9 cellular contexts compared by ENCODE assay signal in the genomic region with DNA sequence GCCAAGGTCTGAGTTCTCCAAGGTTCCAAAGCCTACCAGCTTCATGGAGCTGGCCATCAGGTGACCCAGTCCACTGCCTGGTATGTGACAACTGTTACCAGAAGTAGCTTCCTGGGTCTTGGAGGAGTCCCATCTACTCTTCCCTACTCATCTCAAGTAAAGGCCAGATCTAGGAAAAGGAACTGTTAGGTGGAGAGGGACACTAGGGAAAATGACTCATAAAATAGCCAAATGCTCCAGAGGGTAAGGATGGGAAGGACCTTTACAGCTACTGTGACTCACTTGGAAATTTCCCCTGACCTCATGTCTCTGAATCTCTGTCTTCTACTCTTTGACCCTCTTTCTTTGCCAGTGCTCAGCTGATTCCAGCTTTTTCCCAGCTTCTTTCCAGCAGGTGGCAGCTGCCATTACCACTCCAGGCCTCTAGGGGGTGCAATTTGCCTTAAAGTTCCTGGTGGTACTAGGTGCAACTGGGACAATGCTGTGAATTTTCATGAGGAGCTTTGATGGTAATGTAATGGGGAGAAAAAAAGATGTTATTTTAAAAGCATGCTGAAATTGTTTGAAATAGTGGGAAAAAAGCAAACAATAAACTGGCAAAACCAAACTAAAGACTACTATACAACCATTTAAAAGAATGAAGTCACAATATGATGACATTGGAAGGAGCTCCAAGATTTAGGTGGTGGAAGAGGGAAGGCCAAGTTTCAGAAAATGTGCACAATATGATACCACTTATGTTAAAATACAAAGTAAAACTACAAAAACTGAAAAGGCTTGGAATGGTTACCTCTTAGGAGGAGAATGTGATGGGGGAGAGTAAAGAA. TPM values are rescaled to one million over a fixed set of nuclear protein-coding genes. Genes with fewer than 3 reads are reported as not detected.
A peak's percentile ranks its signal among the peaks of the same experiment; 100 is the strongest.
DNase-seq lines count a peak whose midpoint lies in the region; ATAC-seq and TF ChIP-seq lines count a peak whose summit lies in the region.
"Had no signal": no experiment of that assay in that cellular context is flagged by ENCODE, and none has a peak within 500 bp of the region (broad histone marks: within the 10 kb centered on the region; RNA-seq: fewer than 3 reads in every experiment).

No MANE protein-coding gene starts in this region.

- TF ChIP-seq POLR2A in breast epithelium (IDR thresholded peaks at IDR 0.05), result no peak

- intact Hi-C loops in breast epithelium (cut with DNase I; ENCODE audit: low total_unique reads), result no loop called here

- no peak for ATAC-seq in GM19351 (IDR thresholded peaks at IDR 0.05; ENCODE audit: unreplicated experiment)

- no peak overlapping the region for H3K27ac ChIP-seq in breast epithelium
- H3K27ac ChIP-seq: BLaER1 treated with 17β-estradiol and CSF1 and Interleukin-3, amounts not matched to agents 10 nM and 100 nM had no signal

- no peaks in the 10 kb centered on the region for H3K27me3 ChIP-seq in breast epithelium
- H3K27me3 ChIP-seq: BLaER1 treated with 17β-estradiol and CSF1 and Interleukin-3, amounts not matched to agents 10 nM and 100 nM had no signal

- H3K36me3 ChIP-seq in breast epithelium, result no peaks in the 10 kb centered on the region

- no peaks in the 10 kb centered on the region for H3K4me1 ChIP-seq in breast epithelium
- H3K4me1 ChIP-seq: BLaER1 treated with 17β-estradiol and CSF1 and Interleukin-3, amounts not matched to agents 10 nM and 100 nM had no signal

- no peak overlapping the region for H3K4me3 ChIP-seq in breast epithelium
- H3K4me3 ChIP-seq: BLaER1 treated with 17β-estradiol and CSF1 and Interleukin-3, amounts not matched to agents 10 nM and 100 nM had no signal

- H3K9me3 ChIP-seq in breast epithelium, result no peaks in the 10 kb centered on the region
- H3K9me3 ChIP-seq: BLaER1 treated with 17β-estradiol and CSF1 and Interleukin-3, amounts not matched to agents 10 nM and 100 nM had no signal

- TF ChIP-seq CTCF in breast epithelium (IDR thresholded peaks at IDR 0.05), result peak; percentile 91 to 96 (median 94)

- DNase-seq in NCI-H1417 (lab: John Stamatoyannopoulos, UW) (peak; percentile 16 to 71 (median 63)), NCI-H1417 treated with DMSO at 0.1 percent for 48 hours (lab: John Stamatoyannopoulos, UW) (no peak), NCI-H1105 (lab: John Stamatoyannopoulos, UW) (peak; percentile 38), T1000 (lab: John Stamatoyannopoulos, UW) (peak; percentile 12), breast epithelium (ENCODE audit: low spot score in 2 of 2) (peak; percentile 49 to 69), inferior parietal cortex (ENCODE audit: extremely low spot score) (peak; percentile 85)
- peak; percentile 39 to 45 for DNase-seq in stimulated activated CD4-positive, alpha-beta T cell treated with anti-CD3 and anti-CD28 coated beads, Interleukin-1b, Interleukin-23, amount 100 ng/mL, for 4 hours (ENCODE audit: low read depth in 2 of 2)

RNA-seq across cellular contexts. Expression of a gene that starts 27.1 kb away (rescaled TPM):
- 10 to 100 TPM in 1 of 3 donors, 1 to 10 TPM in 2; 2.9 to 11.5 (median 6.4) TPM for total RNA-seq in breast epithelium

RNA-seq across cellular contexts. Expression of a gene that starts 54.6 kb away (rescaled TPM):
- 1 to 10 TPM; 8.2 to 9.2 (median 9.0) TPM for total RNA-seq in breast epithelium

RNA-seq across cellular contexts. Expression of a gene that starts 54.8 kb away (rescaled TPM):
- 1 to 10 TPM in 2 of 3 donors, not detected in 1; 1.6 to 3.2 TPM for total RNA-seq in breast epithelium
